10 cellular contexts compared by ENCODE assay signal in genomic region chr6:157984686-157985225, GRCh38. TPM values are rescaled to one million over a fixed set of nuclear protein-coding genes. Genes with fewer than 3 reads are reported as not detected.
A peak's percentile ranks its signal among the peaks of the same experiment; 100 is the strongest.
DNase-seq lines count a peak whose midpoint lies in the region; ATAC-seq, FAIRE-seq and TF ChIP-seq lines count a peak whose summit lies in the region.
"Had no signal": no experiment of that assay in that cellular context is flagged by ENCODE, and none has a peak within 500 bp of the region (broad histone marks: within the 10 kb centered on the region; RNA-seq: fewer than 3 reads in every experiment).

No MANE protein-coding gene starts in this region.

- no peaks in the 10 kb centered on the region for H3K27me3 ChIP-seq in CD8-positive, alpha-beta memory T cell (ENCODE audit: insufficient read depth, low read length, poor library complexity, severe bottlenecking)
- H3K27me3 ChIP-seq in MG63 (no peaks in the 10 kb centered on the region), K562 (ENCODE audit: control insufficient read depth in 2 of 2, insufficient read depth in 2 of 2, low read length in 2 of 2) (no peaks in the 10 kb centered on the region), H7 (ENCODE audit: control insufficient read depth, insufficient read depth, low read length) (peaks cover 9% of the 10 kb centered on the region)

- no peaks in the 10 kb centered on the region for H3K9me3 Mint-ChIP-seq in CD8-positive, alpha-beta memory T cell
- H3K9me3 Mint-ChIP-seq: dendritic cell treated with granulocyte-macrophage colony-stimulating factor and Interleukin-4, amounts not matched to agents 40 ng/mL and 50 ng/mL, for 4 days; neural progenitor cell had no signal

- peaks cover 33 to 57% (median 40%) of the 10 kb centered on the region in 3 donors for H3K4me1 Mint-ChIP-seq in CD8-positive, alpha-beta memory T cell

- in situ Hi-C loops in K562 (cut with MboI), result no loop called here

- peaks cover 53% of the 10 kb centered on the region for H3K4me1 ChIP-seq in CD8-positive, alpha-beta memory T cell (ENCODE audit: insufficient read depth, low read length)
- H3K4me1 ChIP-seq in K562 (replicated peaks in 1 of 2; ENCODE audit: control insufficient read depth in 2 of 2, insufficient read depth in 2 of 2, low read length in 2 of 2), result peaks cover 22 to 33% of the 10 kb centered on the region in 2 experiments

- no peak overlapping the region for H3K9ac ChIP-seq in K562 (ENCODE audit: insufficient read depth in 1 of 2, low read depth in 2 of 2, low read length in 2 of 2)
- H3K9ac ChIP-seq: neural progenitor cell had no signal

- H3K4me3 ChIP-seq in CD8-positive, alpha-beta memory T cell (ENCODE audit: low read length), result no peak overlapping the region
- H3K4me3 ChIP-seq in MG63 (peak overlapping the region; percentile 77), K562 (no peak overlapping the region), H7 (ENCODE audit: insufficient read depth, low read depth, low read length) (no peak overlapping the region)
- H3K4me3 ChIP-seq: neural progenitor cell had no signal

- 81% methylated on average over 14 of the region's 14 CpGs for WGBS in K562 (ENCODE audit: insufficient coverage, low coverage, missing lambda C conversion rate)

- no peaks in the 10 kb centered on the region for H3K27me3 Mint-ChIP-seq in CD8-positive, alpha-beta memory T cell

- BruUV-seq in K562 (replicated peaks; lab: Mats Ljungman, UMichigan), result no TSS peak

- no peak for TF ChIP-seq CTCF in K562 (IDR thresholded peaks at IDR 0.05 in 2 of 3, conservative IDR thresholded peaks at IDR 0.05 in 1 of 3; ENCODE audit: insufficient read depth in 2 of 3, low read depth in 1 of 3, low read length in 3 of 3)

- DNase-seq in CD8-positive, alpha-beta memory T cell, result no peak
- DNase-seq in MG63, result no peak
- DNase-seq in K562 (ENCODE audit: extremely low read depth in 1 of 4, low spot score in 3 of 4), result peak in 1 of 4 experiments; percentile 10
- DNase-seq in posterior vena cava (ENCODE audit: low spot score), result peak; percentile 56
- DNase-seq in effector CD4-positive, alpha-beta T cell, result no peak
- DNase-seq in frontal cortex (ENCODE audit: low spot score in 2 of 2), result no peak
- DNase-seq in H7, result no peak
- DNase-seq: MM.1S had no signal

- ATAC-seq in K562, result no peak

- no peaks in the 10 kb centered on the region for H3K9me3 ChIP-seq in CD8-positive, alpha-beta memory T cell (ENCODE audit: low read length)
- H3K9me3 ChIP-seq in MG63 (no peaks in the 10 kb centered on the region), K562 (replicated peaks; ENCODE audit: control insufficient read depth, insufficient read depth, low read depth, low read length) (no peaks in the 10 kb centered on the region)

- no peak overlapping the region for H3K27ac ChIP-seq in CD8-positive, alpha-beta memory T cell (ENCODE audit: low read depth, low read length)
- H3K27ac ChIP-seq in K562 (ENCODE audit: extremely low read depth, low read depth, low read length), result no peak overlapping the region
- H3K27ac ChIP-seq: neural progenitor cell had no signal

- no peak for TF ChIP-seq POLR2A in K562 (conservative IDR thresholded peaks at IDR 0.05)

- no peak overlapping the region for H3K4me2 ChIP-seq in K562 (ENCODE audit: insufficient read depth, low read length)

- no peak for TF ChIP-seq RAD21 in K562 (CRISPR knock-in tag; conservative IDR thresholded peaks at IDR 0.05 in 1 of 2, IDR thresholded peaks at IDR 0.05 in 1 of 2)

- peaks cover 6% of the 10 kb centered on the region for H3K9me1 ChIP-seq in K562 (ENCODE audit: control insufficient read depth, insufficient read depth, low read length)

- H2AFZ ChIP-seq in K562 (ENCODE audit: low read depth, low read length), result no peak overlapping the region
- H2AFZ ChIP-seq: neural progenitor cell had no signal

- no peak for TF ChIP-seq EP300 in K562 (IDR thresholded peaks at IDR 0.05; ENCODE audit: low read length)

- H4K20me1 ChIP-seq in K562 (replicated peaks; ENCODE audit: control insufficient read depth, insufficient read depth, low read length), result peaks cover 28% of the 10 kb centered on the region; the same call in 1 of the 2 replicates

- CTCF ChIA-PET in CD8-positive, alpha-beta memory T cell (lab: Charles Lee), result interaction anchor here (0.9 to 4.3 kb wide), 2 partner anchors 9 to 41 kb away, joined by 3 to 22 read pairs; no protein-coding TSS in a partner anchor
- CTCF ChIA-PET in K562 (lab: Yijun Ruan, JAX; ENCODE audit: low intra/inter-chr PET ratio), result interaction anchor here (0.6 kb wide), 1 partner anchor 187 kb away, joined by 3 read pairs; no protein-coding TSS in a partner anchor

- H3K36me3 ChIP-seq in CD8-positive, alpha-beta memory T cell (ENCODE audit: insufficient read depth, low read length), result no peaks in the 10 kb centered on the region
- peaks cover 28% of the 10 kb centered on the region for H3K36me3 ChIP-seq in MG63
- peaks cover 2% of the 10 kb centered on the region; the same call in 1 of the 3 replicates for H3K36me3 ChIP-seq in K562 (ENCODE audit: control insufficient read depth, insufficient read depth, low read length)
- no peaks in the 10 kb centered on the region for H3K36me3 ChIP-seq in H7 (replicated peaks; ENCODE audit: control insufficient read depth, insufficient read depth, low read length)
- H3K36me3 ChIP-seq: neural progenitor cell had no signal

- H3K27ac Mint-ChIP-seq in CD8-positive, alpha-beta memory T cell, result peak overlapping the region in 5 of 8 donors; percentile 14 to 68 (median 20)
- H3K27ac Mint-ChIP-seq: dendritic cell treated with granulocyte-macrophage colony-stimulating factor and Interleukin-4, amounts not matched to agents 40 ng/mL and 50 ng/mL, for 4 days; neural progenitor cell had no signal

- H3K36me3 Mint-ChIP-seq in CD8-positive, alpha-beta memory T cell, result peaks cover 0 to 5% (median 0%) of the 10 kb centered on the region in 3 donors
- H3K36me3 Mint-ChIP-seq: neural progenitor cell had no signal

- POLR2A ChIA-PET in CD8-positive, alpha-beta memory T cell (lab: Charles Lee), result no interaction called here
- POLR2A ChIA-PET in K562 (lab: Yijun Ruan, JAX), result interaction anchor here (0.6 to 3.4 kb wide), 4 partner anchors 9 to 37 kb away, joined by 3 to 15 read pairs (median 3); no protein-coding TSS in a partner anchor

- intact Hi-C loops in K562 (cut with micrococcal nuclease), result loop anchor here (5.0 to 10.0 kb wide), 2 partner anchors 148 to 220 kb away; no protein-coding TSS in a partner anchor
- intact Hi-C loops in posterior vena cava (cut with DNase I), result no loop called here

- FAIRE-seq in K562 (lab: Jason Lieb, UNC) (no peak), frontal cortex (lab: Jason Lieb, UNC) (no peak)

- peak overlapping the region in 6 of 7 donors; percentile 23 to 69 (median 46) for H3K4me3 Mint-ChIP-seq in CD8-positive, alpha-beta memory T cell
- H3K4me3 Mint-ChIP-seq: dendritic cell treated with granulocyte-macrophage colony-stimulating factor and Interleukin-4, amounts not matched to agents 40 ng/mL and 50 ng/mL, for 4 days had no signal

- H3K79me2 ChIP-seq in K562 (ENCODE audit: control insufficient read depth, insufficient read depth, low read length), result peaks cover 70% of the 10 kb centered on the region

TF ChIP-seq in K562, 482 proteins besides CTCF, POLR2A, EP300 and RAD21:
- TF ChIP-seq PML (IDR thresholded peaks at IDR 0.05; ENCODE audit: low read length), result no peak
- TF ChIP-seq PHTF2 (CRISPR knock-in tag; IDR thresholded peaks at IDR 0.05), result no peak
- TF ChIP-seq NR2C1 (IDR thresholded peaks at IDR 0.05), result no peak
- peak; percentile 21; the same call in 1 of the 2 replicates for TF ChIP-seq NR2C1 (tag; IDR thresholded peaks at IDR 0.05)
- no peak for TF ChIP-seq CHD2 (IDR thresholded peaks at IDR 0.05; ENCODE audit: low read depth, low read length)

RNA-seq across cellular contexts. Expression of gene SYNJ2, which starts 3.1 kb away (rescaled TPM):
- 10 to 100 TPM; 16.7 to 17.5 TPM for total RNA-seq in CD8-positive, alpha-beta memory T cell
- 8.7 TPM for polyA plus RNA-seq in CD8-positive, alpha-beta memory T cell
- 21.8 and 35.5 TPM in 2 replicates for total RNA-seq in MG63 (2014; rRNA removed; shearing (Covaris generic); ENCODE audit: low replicate concordance)
- total RNA-seq in K562 (2011; cell fraction: chromatin; rRNA removed; ENCODE audit: low replicate concordance), result 70.0 and 111 TPM in 2 replicates
- total RNA-seq in K562 (2011; cell fraction: nucleolus; rRNA removed), result 56.6 and 62.9 TPM in 2 replicates
- 49.5 and 50.1 TPM in 2 replicates for total RNA-seq in K562 (2011; cell fraction: nucleoplasm; rRNA removed)
- total RNA-seq in K562 (2014; rRNA removed), result 15.7 and 17.8 TPM in 2 replicates
- 19.5 and 22.7 TPM in 2 replicates for total RNA-seq in K562 (2014; rRNA removed; fragmentation: Illumina TruSeq; extraction: Trizol)
- total RNA-seq in K562 (2015; rRNA removed; fragmentation: Illumina TruSeq; extraction: Trizol), result 12.5 and 13.6 TPM in 2 replicates
- 24.7 and 27.7 TPM in 2 replicates for total RNA-seq in K562 (2021)
- 17.1 and 21.6 TPM in 2 replicates for polyA plus RNA-seq in K562 (2011; rRNA removed)
- polyA plus RNA-seq in K562 (2011; cell fraction: cytosol; rRNA removed), result 18.3 and 24.0 TPM in 2 replicates
- 28.6 and 33.9 TPM in 2 replicates for polyA plus RNA-seq in K562 (2011; cell fraction: nucleus; rRNA removed)
- 15.0 and 17.4 TPM in 2 replicates for polyA plus RNA-seq in K562 (2012)
- 22.9 and 26.1 TPM in 2 replicates for polyA plus RNA-seq in K562 (2014; fragmentation: Illumina TruSeq; extraction: Trizol)
- polyA plus RNA-seq in K562 (2014; fragmentation: Nextera tagmentation; extraction: Ambion mirVana), result 1 to 10 TPM; 3.0 to 3.3 TPM
- polyA plus RNA-seq in K562 (2014; rRNA removed), result 13.7 and 16.9 TPM in 2 replicates
- polyA minus RNA-seq in K562 (2011; rRNA and poly(A)+ RNA removed), result 24.2 and 30.1 TPM in 2 replicates
- polyA minus RNA-seq in K562 (2011; cell fraction: cytosol; rRNA and poly(A)+ RNA removed), result 19.8 and 20.9 TPM in 2 replicates
- polyA minus RNA-seq in K562 (2011; cell fraction: nucleus; rRNA and poly(A)+ RNA removed), result 18.7 and 22.3 TPM in 2 replicates
- total RNA-seq in posterior vena cava, result 10 to 100 TPM; 19.6 to 30.4 TPM
- 6.5 TPM for total RNA-seq in frontal cortex
- 10.7 and 15.0 TPM in 2 replicates for total RNA-seq in H7 (2014; rRNA removed; shearing (Covaris generic))
